Comparison of ENCODE assay signal across 19 cellular contexts in the genomic region with DNA sequence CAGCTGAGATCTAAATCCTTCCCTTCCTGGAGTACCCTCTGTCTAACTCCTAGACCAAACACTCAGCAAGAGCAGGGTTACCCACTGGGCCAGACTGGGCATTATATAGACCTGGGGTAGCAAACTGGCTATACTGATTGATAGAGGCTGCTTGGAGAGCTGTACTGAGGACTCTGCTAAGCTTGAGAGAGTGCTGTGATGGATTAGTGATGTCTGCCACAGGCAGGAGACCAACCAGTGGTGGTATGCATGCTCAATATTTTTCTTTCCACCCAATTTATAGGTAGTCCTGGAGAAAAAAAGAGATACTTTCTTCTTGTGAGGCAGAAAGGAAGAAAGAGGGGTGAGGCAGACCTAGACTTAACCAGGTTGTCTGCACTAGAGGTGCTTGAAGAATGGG. TPM values are rescaled to one million over a fixed set of nuclear protein-coding genes. Genes with fewer than 3 reads are reported as not detected.
A peak's percentile ranks its signal among the peaks of the same experiment; 100 is the strongest.
DNase-seq lines count a peak whose midpoint lies in the region; ATAC-seq and TF ChIP-seq lines count a peak whose summit lies in the region.
"Had no signal": no experiment of that assay in that cellular context is flagged by ENCODE, and none has a peak within 500 bp of the region (broad histone marks: within the 10 kb centered on the region; RNA-seq: fewer than 3 reads in every experiment).

No MANE protein-coding gene starts in this region.

- H3K27me3 Mint-ChIP-seq in CD4-positive, CD25-positive, alpha-beta regulatory T cell = no peaks in the 10 kb centered on the region
- no peaks in the 10 kb centered on the region for H3K27me3 Mint-ChIP-seq in activated CD8-positive, alpha-beta T cell treated with anti-CD3 and anti-CD28 coated beads for 36 hours
- no peaks in the 10 kb centered on the region for H3K27me3 Mint-ChIP-seq in naive thymus-derived CD4-positive, alpha-beta T cell

- DNase-seq in CD4-positive, CD25-positive, alpha-beta regulatory T cell = no peak
- DNase-seq in activated CD8-positive, alpha-beta T cell treated with anti-CD3 and anti-CD28 coated beads for 36 hours = no peak
- DNase-seq in naive thymus-derived CD4-positive, alpha-beta T cell = no peak
- DNase-seq in mesenteric fat pad (ENCODE audit: low spot score) (no peak), NCI-H446 treated with DMSO at 0.1 percent for 48 hours (lab: John Stamatoyannopoulos, UW) (no peak)
- DNase-seq: AML-193, amniotic stem cell, DMS 273 treated with DMSO at 0.1 percent for 48 hours, left ventricle myocardium inferior, NCI-H1436, NCI-H82, pancreas, T1000, uterus had no signal

- peak overlapping the region; percentile 84 to 93 (median 90) for H3K27ac Mint-ChIP-seq in CD4-positive, CD25-positive, alpha-beta regulatory T cell
- H3K27ac Mint-ChIP-seq in activated CD8-positive, alpha-beta T cell treated with anti-CD3 and anti-CD28 coated beads for 36 hours = peak overlapping the region; percentile 87
- H3K27ac Mint-ChIP-seq in naive thymus-derived CD4-positive, alpha-beta T cell = peak overlapping the region in 8 of 9 donors; percentile 20 to 93 (median 84)

- H3K27ac ChIP-seq in CD4-positive, CD25-positive, alpha-beta regulatory T cell (ENCODE audit: insufficient read depth, low read length, poor library complexity, severe bottlenecking) = peak overlapping the region; percentile 76
- H3K27ac ChIP-seq in DOHH2 (ENCODE audit: low read depth, low read length) = peak overlapping the region; percentile 97
- peak overlapping the region; percentile 64 for H3K27ac ChIP-seq in naive thymus-derived CD4-positive, alpha-beta T cell (ENCODE audit: low read depth, low read length)
- H3K27ac ChIP-seq: left ventricle myocardium inferior, pancreas, SK-N-MC, uterus had no signal

- no peaks in the 10 kb centered on the region for H3K27me3 ChIP-seq in CD4-positive, CD25-positive, alpha-beta regulatory T cell (ENCODE audit: control insufficient read depth, insufficient read depth, low read length)
- no peaks in the 10 kb centered on the region for H3K27me3 ChIP-seq in DOHH2 (ENCODE audit: control insufficient read depth, low read length)
- no peaks in the 10 kb centered on the region for H3K27me3 ChIP-seq in naive thymus-derived CD4-positive, alpha-beta T cell (ENCODE audit: control insufficient read depth in 2 of 2, insufficient read depth in 2 of 2, low read length in 2 of 2)
- H3K27me3 ChIP-seq: pancreas, uterus had no signal

- no peaks in the 10 kb centered on the region for H4K20me1 ChIP-seq in DOHH2 (ENCODE audit: control insufficient read depth, insufficient read depth, low read depth, low read length)

- H3K4me3 ChIP-seq in CD4-positive, CD25-positive, alpha-beta regulatory T cell (ENCODE audit: low read depth, low read length) = peak overlapping the region; percentile 58
- peak overlapping the region; percentile 43 for H3K4me3 ChIP-seq in DOHH2 (ENCODE audit: low read length)
- peak overlapping the region; percentile 26 for H3K4me3 ChIP-seq in naive thymus-derived CD4-positive, alpha-beta T cell (ENCODE audit: low read length)
- H3K4me3 ChIP-seq: left ventricle myocardium inferior, pancreas, SK-N-MC, uterus had no signal

- H3K9me3 ChIP-seq in CD4-positive, CD25-positive, alpha-beta regulatory T cell (ENCODE audit: control insufficient read depth in 2 of 2, low read length in 2 of 2) = no peaks in the 10 kb centered on the region
- no peaks in the 10 kb centered on the region for H3K9me3 ChIP-seq in DOHH2 (ENCODE audit: control insufficient read depth, insufficient read depth, low read length)
- no peaks in the 10 kb centered on the region for H3K9me3 ChIP-seq in naive thymus-derived CD4-positive, alpha-beta T cell (ENCODE audit: control insufficient read depth in 2 of 3, low read length in 3 of 3)
- H3K9me3 ChIP-seq: left ventricle myocardium inferior, pancreas, uterus had no signal

- H3K36me3 ChIP-seq in CD4-positive, CD25-positive, alpha-beta regulatory T cell (ENCODE audit: control insufficient read depth, insufficient read depth, low read length) = no peaks in the 10 kb centered on the region
- peaks cover 94% of the 10 kb centered on the region for H3K36me3 ChIP-seq in DOHH2 (ENCODE audit: control insufficient read depth, low read length)
- H3K36me3 ChIP-seq in naive thymus-derived CD4-positive, alpha-beta T cell (ENCODE audit: control insufficient read depth in 2 of 3, insufficient read depth in 3 of 3, low read length in 3 of 3) = peaks cover 0 to 4% (median 0%) of the 10 kb centered on the region in 3 experiments
- H3K36me3 ChIP-seq: left ventricle myocardium inferior, pancreas, uterus had no signal

- peaks cover 14 to 86% (median 61%) of the 10 kb centered on the region in 4 donors for H3K4me1 Mint-ChIP-seq in CD4-positive, CD25-positive, alpha-beta regulatory T cell
- H3K4me1 Mint-ChIP-seq in activated CD8-positive, alpha-beta T cell treated with anti-CD3 and anti-CD28 coated beads for 36 hours (ENCODE audit: low read depth) = peaks cover 61% of the 10 kb centered on the region
- peaks cover 31 to 92% (median 90%) of the 10 kb centered on the region in 7 donors for H3K4me1 Mint-ChIP-seq in naive thymus-derived CD4-positive, alpha-beta T cell

- H3K4me3 Mint-ChIP-seq in CD4-positive, CD25-positive, alpha-beta regulatory T cell = peak overlapping the region; percentile 24 to 78 (median 75)
- H3K4me3 Mint-ChIP-seq in activated CD8-positive, alpha-beta T cell treated with anti-CD3 and anti-CD28 coated beads for 36 hours = peak overlapping the region; percentile 63
- peak overlapping the region in 9 of 10 donors; percentile 61 to 89 (median 75) for H3K4me3 Mint-ChIP-seq in naive thymus-derived CD4-positive, alpha-beta T cell

- POLR2A ChIA-PET in activated CD8-positive, alpha-beta T cell treated with anti-CD3 and anti-CD28 coated beads for 36 hours (lab: Charles Lee) = interaction anchor here (1.0 to 2.3 kb wide), 9 partner anchors 9 to 121 kb away, joined by 3 to 11 read pairs (median 4); a partner anchor contains a TSS
- POLR2A ChIA-PET in naive thymus-derived CD4-positive, alpha-beta T cell (lab: Charles Lee) = interaction anchor here (0.9 to 1.3 kb wide), 5 partner anchors 10 to 82 kb away, joined by 3 to 4 read pairs (median 3); a partner anchor contains a TSS

- H3K79me2 ChIP-seq in DOHH2 (ENCODE audit: control insufficient read depth, low read length) = peaks cover 82% of the 10 kb centered on the region

- peaks cover 14% of the 10 kb centered on the region for H3K36me3 Mint-ChIP-seq in CD4-positive, CD25-positive, alpha-beta regulatory T cell
- H3K36me3 Mint-ChIP-seq in activated CD8-positive, alpha-beta T cell treated with anti-CD3 and anti-CD28 coated beads for 36 hours (ENCODE audit: low read depth) = no peaks in the 10 kb centered on the region
- H3K36me3 Mint-ChIP-seq in naive thymus-derived CD4-positive, alpha-beta T cell = peaks cover 0 to 12% (median 0%) of the 10 kb centered on the region in 5 donors

- no peaks in the 10 kb centered on the region for H3K9me3 Mint-ChIP-seq in CD4-positive, CD25-positive, alpha-beta regulatory T cell
- no peaks in the 10 kb centered on the region for H3K9me3 Mint-ChIP-seq in activated CD8-positive, alpha-beta T cell treated with anti-CD3 and anti-CD28 coated beads for 36 hours
- peaks cover 0 to 2% (median 0%) of the 10 kb centered on the region in 11 donors for H3K9me3 Mint-ChIP-seq in naive thymus-derived CD4-positive, alpha-beta T cell

- H3F3A ChIP-seq in DOHH2 (ENCODE audit: control insufficient read depth, insufficient read depth) = peaks cover 75% of the 10 kb centered on the region

- H3K4me1 ChIP-seq in CD4-positive, CD25-positive, alpha-beta regulatory T cell (ENCODE audit: control insufficient read depth, insufficient read depth, low read length, poor library complexity, severe bottlenecking) = peaks cover 60% of the 10 kb centered on the region
- peaks cover 97% of the 10 kb centered on the region for H3K4me1 ChIP-seq in DOHH2 (ENCODE audit: control insufficient read depth, low read length)
- H3K4me1 ChIP-seq in naive thymus-derived CD4-positive, alpha-beta T cell (ENCODE audit: control insufficient read depth in 2 of 2, insufficient read depth in 2 of 2, low read length in 2 of 2) = peaks cover 49 to 80% of the 10 kb centered on the region in 2 donors
- H3K4me1 ChIP-seq: uterus had no signal

- CTCF ChIA-PET in activated CD8-positive, alpha-beta T cell treated with anti-CD3 and anti-CD28 coated beads for 36 hours (lab: Charles Lee) = interaction anchor here (0.9 to 2.6 kb wide), 6 partner anchors 8 to 187 kb away, joined by 3 to 33 read pairs (median 6); no protein-coding TSS in a partner anchor
- CTCF ChIA-PET in naive thymus-derived CD4-positive, alpha-beta T cell (lab: Charles Lee) = interaction anchor here (1.4 kb wide), 2 partner anchors 8 to 63 kb away, joined by 3 read pairs; no protein-coding TSS in a partner anchor

- peak overlapping the region; percentile 98 for H3K4me2 ChIP-seq in DOHH2 (ENCODE audit: low read length)

- no peak for TF ChIP-seq CTCF in DOHH2 (IDR thresholded peaks at IDR 0.05; ENCODE audit: low read depth, low read length, poor library complexity, severe bottlenecking)
- no peak for TF ChIP-seq CTCF in activated CD8-positive, alpha-beta T cell treated with anti-CD3 and anti-CD28 coated beads for 36 hours (IDR thresholded peaks at IDR 0.05)

- H3K9me2 ChIP-seq in DOHH2 (replicated peaks; ENCODE audit: control insufficient read depth, low read length) = no peaks in the 10 kb centered on the region

- intact Hi-C loops in activated CD8-positive, alpha-beta T cell treated with anti-CD3 and anti-CD28 coated beads for 36 hours (cut with micrococcal nuclease) = no loop called here
- intact Hi-C loops in naive thymus-derived CD4-positive, alpha-beta T cell (cut with micrococcal nuclease) = loop anchor here in 1 of 2 donors (10.0 kb wide), 1 partner anchor 245 kb away; a partner anchor contains a TSS

- ATAC-seq in CD4-positive, CD25-positive, alpha-beta regulatory T cell (ENCODE audit: low read depth in 2 of 2) = peak in 1 of 2 donors; percentile 15
- peak; percentile 12 for ATAC-seq in activated CD8-positive, alpha-beta T cell treated with anti-CD3 and anti-CD28 coated beads for 36 hours
- no peak for ATAC-seq in naive thymus-derived CD4-positive, alpha-beta T cell
- ATAC-seq in HG02623 (IDR thresholded peaks at IDR 0.05; ENCODE audit: unreplicated experiment) = no peak
- ATAC-seq: pancreas, sciatic nerve had no signal

RNA-seq across cellular contexts. Expression of a gene that starts 33.3 kb away (rescaled TPM):
- total RNA-seq in CD4-positive, CD25-positive, alpha-beta regulatory T cell = 7.8 TPM
- polyA plus RNA-seq in CD4-positive, CD25-positive, alpha-beta regulatory T cell = 1 to 10 TPM in 1 of 4 donors, under 1 TPM in 3; 0.64 to 1.1 (median 0.84) TPM
- total RNA-seq in activated CD8-positive, alpha-beta T cell treated with anti-CD3 and anti-CD28 coated beads for 36 hours = 1 to 10 TPM; 2.9 to 3.4 TPM
- total RNA-seq in naive thymus-derived CD4-positive, alpha-beta T cell = 10 to 100 TPM in 2 of 5 experiments, 1 to 10 TPM in 2, not detected in 1; 4.2 to 15.8 (median 8.8) TPM
- polyA plus RNA-seq in naive thymus-derived CD4-positive, alpha-beta T cell = 1 to 10 TPM in 1 of 2 donors, under 1 TPM in 1; 0.80 to 4.2 TPM
- 69.9 TPM for total RNA-seq in mesenteric fat pad

RNA-seq across cellular contexts. Expression of a gene that starts 45.7 kb away (rescaled TPM):
- total RNA-seq in CD4-positive, CD25-positive, alpha-beta regulatory T cell = not detected
- polyA plus RNA-seq in CD4-positive, CD25-positive, alpha-beta regulatory T cell = under 1 TPM in 3 of 4 donors, not detected in 1; 0.42 to 0.79 (median 0.73) TPM
- total RNA-seq in activated CD8-positive, alpha-beta T cell treated with anti-CD3 and anti-CD28 coated beads for 36 hours = 10 to 100 TPM in 1 of 2 experiments, 1 to 10 TPM in 1; 9.8 to 12.4 TPM
- total RNA-seq in naive thymus-derived CD4-positive, alpha-beta T cell = 1 to 10 TPM in 3 of 5 experiments, under 1 TPM in 2; 0.19 to 1.6 (median 1.1) TPM
- polyA plus RNA-seq in naive thymus-derived CD4-positive, alpha-beta T cell = 1 to 10 TPM; 1.6 to 2.1 TPM
- total RNA-seq in mesenteric fat pad = not detected
- total RNA-seq: left ventricle myocardium inferior, subcutaneous adipose tissue had no signal

RNA-seq across cellular contexts. Expression of a gene that starts 59.7 kb away (rescaled TPM):
- total RNA-seq in CD4-positive, CD25-positive, alpha-beta regulatory T cell = 0.42 TPM
- polyA plus RNA-seq in CD4-positive, CD25-positive, alpha-beta regulatory T cell = not detected
- 1 to 10 TPM; 1.7 to 1.9 TPM for total RNA-seq in activated CD8-positive, alpha-beta T cell treated with anti-CD3 and anti-CD28 coated beads for 36 hours
- total RNA-seq in naive thymus-derived CD4-positive, alpha-beta T cell = under 1 TPM in 3 of 5 experiments, not detected in 2; 0.29 to 0.88 (median 0.48) TPM
- not detected for polyA plus RNA-seq in naive thymus-derived CD4-positive, alpha-beta T cell
- not detected for total RNA-seq in mesenteric fat pad
- total RNA-seq: left ventricle myocardium inferior, subcutaneous adipose tissue had no signal
